8 cellular contexts compared by ENCODE assay signal in the genomic region with DNA sequence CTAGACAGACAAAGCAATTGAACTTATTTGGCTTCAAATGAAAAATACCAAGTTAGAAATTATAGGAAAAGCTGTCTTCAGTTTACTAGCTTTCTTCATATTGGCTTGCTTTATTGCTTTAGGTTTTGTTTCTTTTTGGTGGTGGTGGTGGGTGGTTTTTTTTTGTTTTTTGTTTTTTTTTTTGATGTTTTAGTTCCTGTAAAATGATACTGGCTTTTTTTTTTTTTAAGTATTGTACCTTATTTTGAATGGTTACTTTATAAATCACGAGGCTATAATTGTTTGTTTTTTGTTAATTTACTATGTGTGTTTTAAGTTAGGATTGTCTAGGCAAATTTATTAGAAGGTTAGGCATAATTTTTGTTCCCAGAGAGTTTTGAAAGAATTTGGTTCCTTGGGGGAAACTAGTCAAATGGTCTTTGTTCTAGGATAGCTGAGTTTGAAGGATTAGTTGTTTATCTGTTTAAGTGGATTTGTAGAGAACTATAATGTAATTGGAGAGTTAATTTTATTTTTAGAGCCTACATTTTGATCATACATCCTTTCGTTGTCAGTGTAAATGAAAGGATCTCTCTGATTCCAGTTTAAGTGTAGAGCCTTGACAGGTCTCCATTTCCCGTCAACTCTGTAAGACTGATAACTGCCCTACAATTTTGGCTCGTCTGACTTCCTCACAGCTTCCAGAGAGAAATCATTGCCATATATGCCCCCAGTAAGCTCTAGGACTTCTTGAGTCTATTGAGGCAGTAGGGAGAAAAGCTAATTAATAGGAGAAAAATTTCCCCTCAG. TPM values are rescaled to one million over a fixed set of nuclear protein-coding genes. Genes with fewer than 3 reads are reported as not detected.
DNase-seq lines count a peak whose midpoint lies in the region; ATAC-seq, FAIRE-seq and TF ChIP-seq lines count a peak whose summit lies in the region.

No MANE protein-coding gene starts in this region.

- H3K4me1 ChIP-seq in A549 (peaks cover 51% of the 10 kb centered on the region), ascending aorta (peaks cover 0 to 25% of the 10 kb centered on the region in 2 donors), mesenchymal stem cell (ENCODE audit: control insufficient read depth, insufficient read depth, low read depth, low read length) (no peaks in the 10 kb centered on the region)

- H3K4ac ChIP-seq in mesenchymal stem cell (ENCODE audit: low read depth in 1 of 2, low read length in 2 of 2) = no peak overlapping the region

- TF ChIP-seq POLR2A in A549 (IDR thresholded peaks at IDR 0.05; ENCODE audit: low read length) = no peak

- no peaks in the 10 kb centered on the region for H3K9me3 ChIP-seq in A549
- no peaks in the 10 kb centered on the region for H3K9me3 ChIP-seq in ascending aorta
- no peaks in the 10 kb centered on the region for H3K9me3 ChIP-seq in mesenchymal stem cell (ENCODE audit: control insufficient read depth, low read length)

- intact Hi-C loops in ascending aorta (cut with DNase I) = loop anchor here (5.0 kb wide), 1 partner anchor 95 kb away; no protein-coding TSS in a partner anchor

- no peak overlapping the region for H2BK12ac ChIP-seq in mesenchymal stem cell (ENCODE audit: low read length in 2 of 2)

- H3K14ac ChIP-seq in mesenchymal stem cell (ENCODE audit: low read length in 2 of 2) = no peak overlapping the region

- no peak for TF ChIP-seq RAD21 in A549 (conservative IDR thresholded peaks at IDR 0.05 in 1 of 2, IDR thresholded peaks at IDR 0.05 in 1 of 2)

- H3K18ac ChIP-seq in mesenchymal stem cell (ENCODE audit: low read depth in 1 of 2, low read length in 2 of 2) = no peak overlapping the region

- no peak for ATAC-seq in A549
- ATAC-seq in GM21447 (IDR thresholded peaks at IDR 0.05; ENCODE audit: unreplicated experiment) = no peak
- no peak for ATAC-seq in GM18867 (IDR thresholded peaks at IDR 0.05; ENCODE audit: unreplicated experiment)
- ATAC-seq in HG03520 (IDR thresholded peaks at IDR 0.05; ENCODE audit: unreplicated experiment) = no peak

- no peak for FAIRE-seq in A549 (lab: Jason Lieb, UNC)

- H3K9ac ChIP-seq in mesenchymal stem cell (ENCODE audit: low read length) = peak overlapping the region; percentile 100

- no peak for TF ChIP-seq EP300 in A549 (IDR thresholded peaks at IDR 0.05)

- H3K27ac ChIP-seq in A549 (peak overlapping the region in 1 of 2 experiments; percentile 5; a peak in 1 of 6 replicates), ascending aorta (peak overlapping the region; percentile 97 to 100), mesenchymal stem cell (ENCODE audit: low read length, poor library complexity, severe bottlenecking) (no peak overlapping the region)

- no peak overlapping the region for H2BK15ac ChIP-seq in mesenchymal stem cell (ENCODE audit: low read depth, poor library complexity, severe bottlenecking)

- TF ChIP-seq CTCF in A549 (IDR thresholded peaks at IDR 0.05) = no peak
- TF ChIP-seq CTCF in ascending aorta (IDR thresholded peaks at IDR 0.05) = no peak

- no peak overlapping the region for H4K8ac ChIP-seq in mesenchymal stem cell (ENCODE audit: low read length)

- H3K36me3 ChIP-seq in ascending aorta (no peaks in the 10 kb centered on the region), mesenchymal stem cell (ENCODE audit: control insufficient read depth in 1 of 2, insufficient read depth in 2 of 2, low read depth in 1 of 2, low read length in 2 of 2) (no peaks in the 10 kb centered on the region)

- no peak overlapping the region for H2AFZ ChIP-seq in mesenchymal stem cell (ENCODE audit: low read depth, low read length)

- H3K79me1 ChIP-seq in mesenchymal stem cell (replicated peaks; ENCODE audit: low read length, poor library complexity, severe bottlenecking) = no peaks in the 10 kb centered on the region

- H3K4me3 ChIP-seq in A549 = peak overlapping the region; percentile 90; the same call in 1 of the 3 replicates
- peak overlapping the region; percentile 83 to 98 for H3K4me3 ChIP-seq in ascending aorta
- H3K4me3 ChIP-seq in mesenchymal stem cell (ENCODE audit: insufficient read depth in 1 of 2, low read depth in 1 of 2, low read length in 2 of 2) = peak overlapping the region in 1 of 2 experiments; percentile 98

- no peak overlapping the region for H3K23ac ChIP-seq in mesenchymal stem cell (ENCODE audit: low read length in 2 of 2)

- no peak overlapping the region for H2AK5ac ChIP-seq in mesenchymal stem cell (ENCODE audit: low read length, severe bottlenecking)

- POLR2A ChIA-PET in A549 (lab: Yijun Ruan, JAX) = interaction anchor here (0.7 to 1.1 kb wide), 2 partner anchors 34 to 368 kb away, joined by 4 read pairs; no protein-coding TSS in a partner anchor

- no peak overlapping the region for H2BK120ac ChIP-seq in mesenchymal stem cell (ENCODE audit: low read depth, low read length)

- CTCF ChIA-PET in A549 (lab: Yijun Ruan, JAX) = interaction anchor here (0.7 kb wide), 1 partner anchor 34 kb away, joined by 3 read pairs; no protein-coding TSS in a partner anchor

- H2BK5ac ChIP-seq in mesenchymal stem cell (ENCODE audit: low read depth, low read length, poor library complexity, severe bottlenecking) = no peak overlapping the region

- WGBS in A549 (ENCODE audit: missing lambda C conversion rate) = 53% methylated on average over 4 of the region's 4 CpGs
- 69% methylated on average over 3 of the region's 4 CpGs for WGBS in mesenchymal stem cell

- no peaks in the 10 kb centered on the region for H3K27me3 ChIP-seq in ascending aorta
- H3K27me3 ChIP-seq in mesenchymal stem cell (ENCODE audit: control insufficient read depth in 1 of 2, insufficient read depth in 1 of 2, low read length in 2 of 2) = no peaks in the 10 kb centered on the region

- DNase-seq in A549 (ENCODE audit: low read depth in 1 of 2, low spot score in 1 of 2) (no peak), HT-29 (ENCODE audit: low spot score) (peak; percentile 48), ascending aorta (ENCODE audit: low spot score in 2 of 2) (no peak), mesenchymal stem cell (no peak), GOT3 (lab: John Stamatoyannopoulos, UW) (no peak)

- no peak overlapping the region for H4K91ac ChIP-seq in mesenchymal stem cell (ENCODE audit: low read length)

- peak overlapping the region; percentile 90 for H3K4me2 ChIP-seq in A549
- H3K4me2 ChIP-seq in mesenchymal stem cell (ENCODE audit: low read length, poor library complexity, severe bottlenecking) = peak overlapping the region; percentile 62

TF ChIP-seq in A549, 52 proteins besides CTCF, POLR2A, EP300 and RAD21:
- TF ChIP-seq, protein P1, sequence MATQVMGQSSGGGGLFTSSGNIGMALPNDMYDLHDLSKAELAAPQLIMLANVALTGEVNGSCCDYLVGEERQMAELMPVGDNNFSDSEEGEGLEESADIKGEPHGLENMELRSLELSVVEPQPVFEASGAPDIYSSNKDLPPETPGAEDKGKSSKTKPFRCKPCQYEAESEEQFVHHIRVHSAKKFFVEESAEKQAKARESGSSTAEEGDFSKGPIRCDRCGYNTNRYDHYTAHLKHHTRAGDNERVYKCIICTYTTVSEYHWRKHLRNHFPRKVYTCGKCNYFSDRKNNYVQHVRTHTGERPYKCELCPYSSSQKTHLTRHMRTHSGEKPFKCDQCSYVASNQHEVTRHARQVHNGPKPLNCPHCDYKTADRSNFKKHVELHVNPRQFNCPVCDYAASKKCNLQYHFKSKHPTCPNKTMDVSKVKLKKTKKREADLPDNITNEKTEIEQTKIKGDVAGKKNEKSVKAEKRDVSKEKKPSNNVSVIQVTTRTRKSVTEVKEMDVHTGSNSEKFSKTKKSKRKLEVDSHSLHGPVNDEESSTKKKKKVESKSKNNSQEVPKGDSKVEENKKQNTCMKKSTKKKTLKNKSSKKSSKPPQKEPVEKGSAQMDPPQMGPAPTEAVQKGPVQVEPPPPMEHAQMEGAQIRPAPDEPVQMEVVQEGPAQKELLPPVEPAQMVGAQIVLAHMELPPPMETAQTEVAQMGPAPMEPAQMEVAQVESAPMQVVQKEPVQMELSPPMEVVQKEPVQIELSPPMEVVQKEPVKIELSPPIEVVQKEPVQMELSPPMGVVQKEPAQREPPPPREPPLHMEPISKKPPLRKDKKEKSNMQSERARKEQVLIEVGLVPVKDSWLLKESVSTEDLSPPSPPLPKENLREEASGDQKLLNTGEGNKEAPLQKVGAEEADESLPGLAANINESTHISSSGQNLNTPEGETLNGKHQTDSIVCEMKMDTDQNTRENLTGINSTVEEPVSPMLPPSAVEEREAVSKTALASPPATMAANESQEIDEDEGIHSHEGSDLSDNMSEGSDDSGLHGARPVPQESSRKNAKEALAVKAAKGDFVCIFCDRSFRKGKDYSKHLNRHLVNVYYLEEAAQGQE (IDR thresholded peaks at IDR 0.05) = 0 out of 2 replicates have a peak, but pooled peaks have one; percentile 18
- no peak for TF ChIP-seq SREBF2 (IDR thresholded peaks at IDR 0.05)

RNA-seq across cellular contexts. Expression of a gene that starts 3.5 kb away (rescaled TPM):
- polyA plus RNA-seq in A549 (2011; rRNA removed) (9.4 and 30.2 TPM in 2 replicates), A549 (2017; fragmentation: RNase III; extraction: RNeasy Plus Mini Kit Qiagen cat#74134 plus additional on column Dnase treatment) (17.2 to 23.4 TPM (median 19.3 TPM) in 3 replicates)
- polyA plus RNA-seq in A549 (2012; cell fraction: cytosol; rRNA removed) = 3.6 and 4.6 TPM in 2 replicates
- 4.9 and 13.6 TPM in 2 replicates for polyA plus RNA-seq in A549 (2012; cell fraction: nucleus; rRNA removed)
- polyA minus RNA-seq in A549 (2011; rRNA and poly(A)+ RNA removed) = 56.7 and 57.6 TPM in 2 replicates
- 49.6 and 54.3 TPM in 2 replicates for total RNA-seq in HT-29 (2014; rRNA removed; shearing (Covaris generic))
- total RNA-seq in ascending aorta = 43.0 TPM
- 37.5 TPM for polyA plus RNA-seq in mesenchymal stem cell (2013, experiment 1 of 2)
- 35.8 TPM for polyA plus RNA-seq in mesenchymal stem cell (2013, experiment 2 of 2)
